Comparison of ENCODE assay signal across 8 cellular contexts in genomic region chr19:51570962-51571575, GRCh38. TPM values are rescaled to one million over a fixed set of nuclear protein-coding genes. Genes with fewer than 3 reads are reported as not detected.
A peak's percentile ranks its signal among the peaks of the same experiment; 100 is the strongest.
DNase-seq lines count a peak whose midpoint lies in the region; ATAC-seq and TF ChIP-seq lines count a peak whose summit lies in the region.

TSS of gene ZNF175 (plus strand) at chr19:51571283. CDS start at chr19:51573330, 2,047 bp downstream.

- H3K4me1 ChIP-seq in duodenal mucosa (ENCODE audit: control insufficient read depth in 1 of 2, insufficient read depth in 2 of 2, low read length in 2 of 2) (peaks cover 11 to 17% of the 10 kb centered on the region in 2 donors), liver (ENCODE audit: control insufficient read depth in 4 of 4, insufficient read depth in 4 of 4, low read length in 3 of 4) (peaks cover 5 to 17% (median 9%) of the 10 kb centered on the region in 4 donors)

- H3K27ac ChIP-seq in duodenal mucosa (ENCODE audit: low read depth, low read length) (no peak within 1 kb of the TSS), liver (ENCODE audit: low read depth in 1 of 2, low read length in 2 of 2) (peak within 1 kb of the TSS in 1 of 2 donors; percentile 34)

- H3K9ac ChIP-seq in duodenal mucosa (ENCODE audit: low read depth in 1 of 2, low read length in 2 of 2) (peak within 1 kb of the TSS in 1 of 2 donors; percentile 55), liver (ENCODE audit: low read depth in 1 of 2, low read length in 2 of 2) (no peak within 1 kb of the TSS)

- peak; percentile 17 to 37 for TF ChIP-seq RAD21 in liver (IDR thresholded peaks at IDR 0.05)

- H3K36me3 ChIP-seq in duodenal mucosa (ENCODE audit: control insufficient read depth in 1 of 2, insufficient read depth in 2 of 2, low read length in 2 of 2), result peaks cover 0 to 18% of the 10 kb centered on the region in 2 donors
- H3K36me3 ChIP-seq in liver (ENCODE audit: control insufficient read depth in 4 of 4, insufficient read depth in 3 of 4, low read depth in 1 of 4, low read length in 3 of 4), result peaks cover 3 to 18% (median 9%) of the 10 kb centered on the region in 4 donors

- H3K4me3 ChIP-seq in duodenal mucosa (ENCODE audit: low read depth in 1 of 2, low read length in 2 of 2) (peak within 1 kb of the TSS; percentile 85 to 90), liver (ENCODE audit: low read depth in 1 of 3, low read length in 3 of 3) (peak within 1 kb of the TSS; percentile 71 to 85 (median 73))

- WGBS in liver, result under 1% methylated on average over 30 of the region's 30 CpGs

- ATAC-seq in GM19023 (IDR thresholded peaks at IDR 0.05; ENCODE audit: unreplicated experiment) (peak; percentile 74), HG03378 (IDR thresholded peaks at IDR 0.05; ENCODE audit: unreplicated experiment) (peak; percentile 79)

- TF ChIP-seq CTCF in liver (IDR thresholded peaks at IDR 0.05; ENCODE audit: low read depth, low read length, missing input control), result no peak

- H3K27me3 ChIP-seq in duodenal mucosa (ENCODE audit: control insufficient read depth in 1 of 2, insufficient read depth in 2 of 2, low read length in 2 of 2) (peaks cover 0 to 3% of the 10 kb centered on the region in 2 donors), liver (ENCODE audit: control insufficient read depth in 4 of 4, insufficient read depth in 4 of 4, low read length in 3 of 4) (peaks cover 0 to 7% (median 2%) of the 10 kb centered on the region in 4 donors)

- no peaks in the 10 kb centered on the region for H3K9me3 ChIP-seq in duodenal mucosa (ENCODE audit: control insufficient read depth in 1 of 2, low read length in 2 of 2)
- H3K9me3 ChIP-seq in liver (ENCODE audit: control insufficient read depth in 4 of 4, low read length in 3 of 4), result no peaks in the 10 kb centered on the region

- DNase-seq in AG08396 (ENCODE audit: low spot score) (peak; percentile 90), NCI-H69 (lab: John Stamatoyannopoulos, UW) (peak; percentile 97)
- peak; percentile 91 to 94 for DNase-seq in activated CD4-positive, alpha-beta T cell treated with anti-CD3 and anti-CD28 coated beads, Interleukin-2, amount 50 U/mL, for 48 hours
- peak; percentile 83 to 87 for DNase-seq in stimulated activated CD4-positive, alpha-beta T cell treated with anti-CD3 and anti-CD28 coated beads, Interleukin-2, amount 100 ng/mL, for 48 hours

TF ChIP-seq in liver, 16 proteins besides CTCF, POLR2A, EP300 and RAD21:
- TF ChIP-seq ZBTB33 (IDR thresholded peaks at IDR 0.05) (peak; percentile 93), GABPA (IDR thresholded peaks at IDR 0.05 in 1 of 2, conservative IDR thresholded peaks at IDR 0.05 in 1 of 2) (peak; percentile 87 to 96), HNF4G (IDR thresholded peaks at IDR 0.05) (no peak), EGR1 (IDR thresholded peaks at IDR 0.05; ENCODE audit: low read depth in 2 of 2) (no peak), RXRA (IDR thresholded peaks at IDR 0.05) (peak; percentile 84 to 94), JUND (IDR thresholded peaks at IDR 0.05) (no peak), MAX (IDR thresholded peaks at IDR 0.05) (peak; percentile 60), YY1 (IDR thresholded peaks at IDR 0.05) (peak; percentile 100), REST (IDR thresholded peaks at IDR 0.05) (peak; percentile 35), FOXA1 (IDR thresholded peaks at IDR 0.05) (peak; percentile 11), ATF3 (IDR thresholded peaks at IDR 0.05) (no peak), FOXA2 (IDR thresholded peaks at IDR 0.05) (peak; percentile 15), NR2F2 (IDR thresholded peaks at IDR 0.05) (no peak), HNF4A (conservative IDR thresholded peaks at IDR 0.05) (peak in 1 of 2 donors; percentile 38), SP1 (IDR thresholded peaks at IDR 0.05) (peak; percentile 61), TAF1 (conservative IDR thresholded peaks at IDR 0.05) (peak; percentile 29)

RNA-seq across cellular contexts. Expression of gene ZNF175, which starts in this region (rescaled TPM):
- total RNA-seq in liver, result 1 to 10 TPM; 3.9 to 5.3 TPM
- 1 to 10 TPM in 1 of 2 donors, under 1 TPM in 1; 0.60 to 1.1 TPM for polyA plus RNA-seq in liver
